ENCODE assay signal across 2 cellular contexts in the genomic region with DNA sequence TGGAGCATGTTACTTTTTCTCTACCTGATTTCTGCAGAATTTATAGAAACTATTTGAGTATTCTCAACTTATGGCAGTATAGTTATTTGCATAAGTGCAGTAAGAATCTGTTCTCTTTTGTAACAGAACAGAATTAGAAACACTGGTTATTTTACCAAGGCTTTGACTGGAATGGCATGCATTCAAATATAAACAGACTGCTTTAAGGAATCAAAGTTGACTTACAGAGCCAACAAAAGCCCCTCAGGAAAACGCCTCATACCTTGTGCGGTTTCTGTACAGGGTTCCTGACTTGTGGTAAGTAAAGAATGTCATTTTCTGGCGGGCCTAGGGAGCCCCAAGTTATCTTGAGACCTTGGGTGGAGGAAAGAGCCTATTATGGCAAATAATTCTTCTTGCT.
TF ChIP-seq lines count a peak whose summit lies in the region.

No MANE protein-coding gene starts in this region.

TF ChIP-seq in A549, 52 proteins besides CTCF, POLR2A, EP300 and RAD21 (continued from another document):
- TF ChIP-seq CBX2 (IDR thresholded peaks at IDR 0.05; ENCODE audit: borderline replicate concordance, low read depth) (no peak), POLR2AphosphoS2 (conservative IDR thresholded peaks at IDR 0.05; ENCODE audit: low read length) (no peak), NPAS2 (CRISPR knock-in tag; IDR thresholded peaks at IDR 0.05; ENCODE audit: borderline replicate concordance) (no peak), RCOR1 (IDR thresholded peaks at IDR 0.05; ENCODE audit: low read depth, low read length) (no peak)

TF ChIP-seq in SK-N-SH, 30 proteins besides CTCF, POLR2A, EP300 and RAD21 (continued from another document):
- TF ChIP-seq JUND (IDR thresholded peaks at IDR 0.05): no peak
